ENCODE assay signal across 1 cellular context in genomic region chr19:9932835-9933234, GRCh38.
TF ChIP-seq lines count a peak whose summit lies in the region.

No MANE protein-coding gene starts in this region.

TF ChIP-seq in HCT116, 20 proteins besides CTCF, POLR2A, EP300 and RAD21 (continued from another document):
- TF ChIP-seq REST (IDR thresholded peaks at IDR 0.05; ENCODE audit: low read depth): no peak
- TF ChIP-seq, protein P1, sequence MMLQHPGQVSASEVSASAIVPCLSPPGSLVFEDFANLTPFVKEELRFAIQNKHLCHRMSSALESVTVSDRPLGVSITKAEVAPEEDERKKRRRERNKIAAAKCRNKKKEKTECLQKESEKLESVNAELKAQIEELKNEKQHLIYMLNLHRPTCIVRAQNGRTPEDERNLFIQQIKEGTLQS (IDR thresholded peaks at IDR 0.05): no peak
- TF ChIP-seq SRF (IDR thresholded peaks at IDR 0.05; ENCODE audit: low read depth): no peak
- no peak for TF ChIP-seq CEBPB (IDR thresholded peaks at IDR 0.05; ENCODE audit: low read depth)
- no peak for TF ChIP-seq FOSL1 (IDR thresholded peaks at IDR 0.05; ENCODE audit: low read depth)
- TF ChIP-seq EGR1 (IDR thresholded peaks at IDR 0.05; ENCODE audit: low read depth): no peak
- TF ChIP-seq EZH2 (IDR thresholded peaks at IDR 0.05): no peak
- no peak for TF ChIP-seq ZNF274 (IDR thresholded peaks at IDR 0.05; ENCODE audit: low read depth, low read length)
- TF ChIP-seq CBX3 (IDR thresholded peaks at IDR 0.05; ENCODE audit: low read depth): no peak
